ENCODE assay signal across 36 cellular contexts in the genomic region with DNA sequence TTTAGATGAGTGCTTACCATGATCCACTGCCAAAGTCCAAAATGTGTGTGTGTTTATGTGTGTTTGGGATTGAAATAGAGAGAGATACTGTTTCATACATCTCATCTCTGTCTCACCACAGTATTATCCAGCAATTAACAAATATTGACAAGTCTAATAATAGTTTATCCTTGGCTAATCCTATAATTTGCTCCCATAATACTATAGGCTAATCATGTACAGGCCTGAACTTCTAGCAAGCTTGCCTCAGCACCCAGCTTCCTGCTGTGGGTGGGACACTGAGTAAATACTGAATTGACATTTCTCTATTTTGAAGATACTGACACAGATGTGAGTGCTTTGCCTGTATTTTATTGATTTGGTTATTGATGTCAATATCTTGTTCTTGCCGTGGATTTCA. TPM values are rescaled to one million over a fixed set of nuclear protein-coding genes. Genes with fewer than 3 reads are reported as not detected.
"Had no signal": no experiment of that assay in that cellular context is flagged by ENCODE, and none has a peak within 500 bp of the region (broad histone marks: within the 10 kb centered on the region; RNA-seq: fewer than 3 reads in every experiment).

No MANE protein-coding gene starts in this region.

- H3K27me3 Mint-ChIP-seq: activated naive CD8-positive, alpha-beta T cell; effector memory CD8-positive, alpha-beta T cell; stimulated activated naive B cell treated with anti-CD40 and anti-IgM and Interleukin-4, amounts not matched to agents 10 μg/mL and 1 μg/mL and 100 μg/mL, for 72 hours had no signal

- FAIRE-seq: endothelial cell of umbilical vein, TTC549 had no signal

- H3K9me3 Mint-ChIP-seq: effector memory CD8-positive, alpha-beta T cell; natural killer cell treated with Interleukin-12 subunit alpha and Interleukin-12 subunit beta and Interleukin-15 and Interleukin-18, amount 100 ng/mL, for 72 hours; stimulated activated naive B cell treated with anti-CD40 and anti-IgM and Interleukin-4, amounts not matched to agents 10 μg/mL and 1 μg/mL and 100 μg/mL, for 72 hours had no signal

- H3K4me3 ChIP-seq: body of pancreas, cardiac muscle cell, colonic mucosa, gastrocnemius medialis, hepatocyte, left ventricle myocardium inferior, lung, right atrium auricular region, smooth muscle cell, stomach, tibial artery had no signal

- H3K4me3 Mint-ChIP-seq: activated naive CD8-positive, alpha-beta T cell; effector memory CD8-positive, alpha-beta T cell; natural killer cell treated with Interleukin-12 subunit alpha and Interleukin-12 subunit beta and Interleukin-15 and Interleukin-18, amount 100 ng/mL, for 72 hours; stimulated activated naive B cell treated with anti-CD40 and anti-IgM and Interleukin-4, amounts not matched to agents 10 μg/mL and 1 μg/mL and 100 μg/mL, for 72 hours had no signal

- H3K36me3 Mint-ChIP-seq: natural killer cell treated with Interleukin-12 subunit alpha and Interleukin-12 subunit beta and Interleukin-15 and Interleukin-18, amount 100 ng/mL, for 72 hours; stimulated activated naive B cell treated with anti-CD40 and anti-IgM and Interleukin-4, amounts not matched to agents 10 μg/mL and 1 μg/mL and 100 μg/mL, for 72 hours had no signal

- DNase-seq: activated CD4-positive, alpha-beta T cell treated with anti-CD3 and anti-CD28 coated beads for 4 hours; activated CD4-positive, alpha-beta T cell treated with anti-CD3 and anti-CD28 coated beads, Interleukin-2, amount 50 U/mL, for 4 hours; activated effector memory CD4-positive, alpha-beta T cell treated with Interleukin-2 at 50 U/mL for 16 hours; activated naive CD4-positive, alpha-beta T cell treated with Interleukin-2 at 50 U/mL for 16 hours; activated T-cell treated with anti-CD3 and anti-CD28 coated beads for 4 hours; aorta; body of pancreas; cerebellar nuclear complex; colonic mucosa; effector memory CD8-positive, alpha-beta T cell; gastrocnemius medialis; glutamatergic neuron; islet precursor cell; left ventricle myocardium inferior; mesendoderm; stimulated activated CD4-positive, alpha-beta T cell treated with anti-CD3 and anti-CD28 coated beads, Interleukin-1b, Interleukin-23, amount 100 ng/mL, for 48 hours; stimulated activated naive B cell treated with anti-CD40 and anti-IgM and Interleukin-4, amounts not matched to agents 10 μg/mL and 1 μg/mL and 100 μg/mL, for 72 hours; stomach; tibial artery had no signal

- H3K4me1 ChIP-seq: body of pancreas, colonic mucosa, tibial artery had no signal

- H3K4me1 Mint-ChIP-seq: stimulated activated naive B cell treated with anti-CD40 and anti-IgM and Interleukin-4, amounts not matched to agents 10 μg/mL and 1 μg/mL and 100 μg/mL, for 72 hours had no signal

- H3K27ac ChIP-seq: body of pancreas, cardiac muscle cell, colonic mucosa, gastrocnemius medialis, hepatocyte, left ventricle myocardium inferior, right atrium auricular region, stomach, tibial artery, VCaP had no signal

- H3K9me3 ChIP-seq: body of pancreas, colonic mucosa, gastrocnemius medialis, left ventricle myocardium inferior, right atrium auricular region, stomach, tibial artery had no signal

- H3K36me3 ChIP-seq: cardiac muscle cell, colonic mucosa, gastrocnemius medialis, left ventricle myocardium inferior, right atrium auricular region, stomach, tibial artery had no signal

- H3K27me3 ChIP-seq: body of pancreas, cardiac muscle cell, colonic mucosa, gastrocnemius medialis, hepatocyte, right atrium auricular region, stomach, tibial artery had no signal

- ATAC-seq: body of pancreas; effector memory CD8-positive, alpha-beta T cell; gastrocnemius medialis; natural killer cell treated with Interleukin-12 subunit alpha and Interleukin-12 subunit beta and Interleukin-15 and Interleukin-18, amount 100 ng/mL, for 72 hours; stimulated activated naive B cell treated with anti-CD40 and anti-IgM and Interleukin-4, amounts not matched to agents 10 μg/mL and 1 μg/mL and 100 μg/mL, for 72 hours had no signal

RNA-seq across cellular contexts. Expression of a gene that starts 35.3 kb away (rescaled TPM):
- total RNA-seq: aorta; body of pancreas; cardiac muscle cell; colonic mucosa; dermis microvascular lymphatic vessel endothelial cell; endothelial cell of umbilical vein; gastrocnemius medialis; hepatocyte; left ventricle myocardium inferior; lung; mononuclear cell; myocyte; natural killer cell treated with Interleukin-12 subunit alpha and Interleukin-12 subunit beta and Interleukin-15 and Interleukin-18, amount 100 ng/mL, for 72 hours; omental fat pad; pulmonary artery endothelial cell; right atrium auricular region; smooth muscle cell; stomach; urinary bladder had no signal
- polyA plus RNA-seq: adipose tissue, aorta, endothelial cell of umbilical vein, lung, smooth muscle cell, stomach, urinary bladder had no signal
